In genomic region chr11:104610597-104610996, GRCh38 we compare ENCODE assay signal across 37 cellular contexts.
"Had no signal": no experiment of that assay in that cellular context is flagged by ENCODE, and none has a peak within 500 bp of the region (broad histone marks: within the 10 kb centered on the region; RNA-seq: fewer than 3 reads in every experiment).

No MANE protein-coding gene starts in this region.

- H3K27me3 ChIP-seq: ascending aorta, breast epithelium had no signal

- FAIRE-seq: colon, TTC549 had no signal

- ATAC-seq: activated CD8-positive, alpha-beta memory T cell treated with anti-CD3 and anti-CD28 coated beads, Interleukin-2, amount 10 ng/mL, durations not matched to agents 7 days and 5 days; activated CD8-positive, alpha-beta T cell treated with anti-CD3 and anti-CD28 coated beads, Interleukin-2, amount 10 ng/mL, durations not matched to agents 7 days and 5 days; activated naive CD8-positive, alpha-beta T cell treated with anti-CD3 and anti-CD28 coated beads, Interleukin-2, amount 50 U/mL, for 24 hours; activated T-cell treated with anti-CD3 and anti-CD28 coated beads, Interleukin-2, amount 50 U/mL, for 72 hours had no signal

- H3K27ac Mint-ChIP-seq: activated B cell treated with CpG ODN at 0.5 μM for 24 hours; activated CD4-positive, alpha-beta memory T cell treated with anti-CD3 and anti-CD28 coated beads, Interleukin-2, amount 10 ng/mL, durations not matched to agents 7 days and 5 days; activated CD4-positive, alpha-beta T cell treated with anti-CD3 and anti-CD28 coated beads, Interleukin-2, amount 10 ng/mL, durations not matched to agents 24 days and 14 days; activated CD8-positive, alpha-beta memory T cell treated with anti-CD3 and anti-CD28 coated beads, Interleukin-2, amount 10 ng/mL, durations not matched to agents 7 days and 5 days; activated CD8-positive, alpha-beta T cell treated with anti-CD3 and anti-CD28 coated beads, Interleukin-2, amount 10 ng/mL, durations not matched to agents 7 days and 5 days; activated naive CD4-positive, alpha-beta T cell treated with anti-CD3 and anti-CD28 coated beads, Interleukin-2, amount 10 ng/mL, durations not matched to agents 7 days and 5 days; activated naive CD4-positive, alpha-beta T cell treated with anti-CD3 and anti-CD28 coated beads, Interleukin-2, amount 50 U/mL, for 24 hours; activated naive CD8-positive, alpha-beta T cell; activated naive CD8-positive, alpha-beta T cell treated with anti-CD3 and anti-CD28 coated beads, Interleukin-2, amount 10 ng/mL, durations not matched to agents 7 days and 5 days; activated naive CD8-positive, alpha-beta T cell treated with anti-CD3 and anti-CD28 coated beads, Interleukin-2, amount 50 U/mL, for 24 hours; activated T-cell treated with anti-CD3 and anti-CD28 coated beads, Interleukin-2, amount 50 U/mL, for 72 hours; activated T-helper 1 cell treated with anti-CD3 and anti-CD28 coated beads, Interleukin-12 subunit alpha, Interleukin-12 subunit beta, Interleukin-2, Interleukin-4 antibody, amounts not matched to agents 30 ng/mL and 10 ng/mL and 1 ng/mL, durations not matched to agents 14 hours and 24 hours and 36 hours; activated T-helper 2 cell treated with anti-CD3 and anti-CD28 coated beads, Interferon-gamma antibody, Interleukin-2, Interleukin-4, amounts not matched to agents 10 μg/mL and 5 μg/mL and 100 μg/mL, durations not matched to agents 14 hours and 24 hours and 36 hours; T-helper 1 cell treated with Interleukin-12 subunit alpha and Interleukin-12 subunit beta and Interleukin-4 antibody, amounts not matched to agents 30 μg/mL and 1 μg/mL, for 36 hours; T-helper 2 cell treated with Interferon-gamma antibody and Interleukin-4, amounts not matched to agents 5 μg/mL and 100 μg/mL, for 36 hours had no signal

- H3K9me3 Mint-ChIP-seq: activated B cell treated with CpG ODN at 0.5 μM for 24 hours; activated naive CD4-positive, alpha-beta T cell treated with anti-CD3 and anti-CD28 coated beads, Interleukin-2, amount 10 ng/mL, durations not matched to agents 7 days and 5 days; activated naive CD4-positive, alpha-beta T cell treated with anti-CD3 and anti-CD28 coated beads, Interleukin-2, amount 50 U/mL, for 24 hours; activated naive CD8-positive, alpha-beta T cell treated with anti-CD3 and anti-CD28 coated beads, Interleukin-2, amount 10 ng/mL, durations not matched to agents 7 days and 5 days; activated naive CD8-positive, alpha-beta T cell treated with anti-CD3 and anti-CD28 coated beads, Interleukin-2, amount 50 U/mL, for 24 hours; activated T-cell treated with anti-CD3 and anti-CD28 coated beads, Interleukin-2, amount 50 U/mL, for 4 hours; activated T-cell treated with anti-CD3 and anti-CD28 coated beads, Interleukin-2, amount 50 U/mL, for 72 hours; T-helper 2 cell treated with Interferon-gamma antibody and Interleukin-4, amounts not matched to agents 5 μg/mL and 100 μg/mL, for 36 hours had no signal

- H3K27me3 Mint-ChIP-seq: activated B cell treated with CpG ODN at 0.5 μM for 24 hours; activated CD4-positive, alpha-beta memory T cell treated with anti-CD3 and anti-CD28 coated beads, Interleukin-2, amount 10 ng/mL, durations not matched to agents 7 days and 5 days; activated CD8-positive, alpha-beta memory T cell treated with anti-CD3 and anti-CD28 coated beads, Interleukin-2, amount 10 ng/mL, durations not matched to agents 7 days and 5 days; activated naive CD4-positive, alpha-beta T cell treated with anti-CD3 and anti-CD28 coated beads, Interleukin-2, amount 50 U/mL, for 24 hours; activated naive CD8-positive, alpha-beta T cell; activated naive CD8-positive, alpha-beta T cell treated with anti-CD3 and anti-CD28 coated beads, Interleukin-2, amount 10 ng/mL, durations not matched to agents 7 days and 5 days; activated naive CD8-positive, alpha-beta T cell treated with anti-CD3 and anti-CD28 coated beads, Interleukin-2, amount 50 U/mL, for 24 hours; brain had no signal

- H3K36me3 ChIP-seq: ascending aorta, breast epithelium had no signal

- H3K9me3 ChIP-seq: ascending aorta, breast epithelium had no signal

- H3K4me1 ChIP-seq: breast epithelium had no signal

- H3K4me3 ChIP-seq: ascending aorta, breast epithelium had no signal

- H3K4me1 Mint-ChIP-seq: activated B cell treated with CpG ODN at 0.5 μM for 24 hours had no signal

- DNase-seq: activated B cell treated with CpG ODN at 0.5 μM for 24 hours; activated CD4-positive, alpha-beta memory T cell treated with anti-CD3 and anti-CD28 coated beads, Interleukin-2, amount 10 ng/mL, durations not matched to agents 7 days and 5 days; activated CD4-positive, alpha-beta T cell treated with anti-CD3 and anti-CD28 coated beads for 4 hours; activated CD4-positive, alpha-beta T cell treated with anti-CD3 and anti-CD28 coated beads, Interleukin-2, amount 10 ng/mL, durations not matched to agents 24 days and 14 days; activated CD4-positive, alpha-beta T cell treated with anti-CD3 and anti-CD28 coated beads, Interleukin-2, amount 50 U/mL, for 1 hour; activated CD4-positive, alpha-beta T cell treated with anti-CD3 and anti-CD28 coated beads, Interleukin-2, amount 50 U/mL, for 4 hours; activated CD4-positive, CD25-positive, alpha-beta regulatory T cell treated with anti-CD3 and anti-CD28 coated beads, Interleukin-2, amount 50 U/mL, for 72 hours; activated CD8-positive, alpha-beta memory T cell treated with anti-CD3 and anti-CD28 coated beads for 24 hours; activated CD8-positive, alpha-beta memory T cell treated with anti-CD3 and anti-CD28 coated beads, Interleukin-2, amount 10 ng/mL, durations not matched to agents 7 days and 5 days; activated CD8-positive, alpha-beta T cell treated with anti-CD3 and anti-CD28 coated beads, Interleukin-2, amount 10 ng/mL, durations not matched to agents 7 days and 5 days; activated effector memory CD4-positive, alpha-beta T cell treated with Interleukin-2 at 50 U/mL for 16 hours; activated gamma-delta T cell; activated naive CD4-positive, alpha-beta T cell treated with anti-CD3 and anti-CD28 coated beads, Interleukin-2, amount 10 ng/mL, durations not matched to agents 7 days and 5 days; activated naive CD4-positive, alpha-beta T cell treated with Interleukin-2 at 50 U/mL for 16 hours; activated naive CD8-positive, alpha-beta T cell treated with anti-CD3 and anti-CD28 coated beads, Interleukin-2, amount 10 ng/mL, durations not matched to agents 7 days and 5 days; activated naive CD8-positive, alpha-beta T cell treated with anti-CD3 and anti-CD28 coated beads, Interleukin-2, amount 50 U/mL, for 24 hours; activated T-cell treated with anti-CD3 and anti-CD28 coated beads for 4 hours; activated T-cell treated with anti-CD3 and anti-CD28 coated beads, Interleukin-2, amount 50 U/mL, for 1 hour; activated T-cell treated with anti-CD3 and anti-CD28 coated beads, Interleukin-2, amount 50 U/mL, for 4 hours; activated T-cell treated with anti-CD3 and anti-CD28 coated beads, Interleukin-2, amount 50 U/mL, for 72 hours; amygdala; anterior cingulate cortex; central memory CD4-positive, alpha-beta T cell; T-helper 1 cell; T-helper 2 cell; T-helper 9 cell had no signal

- H3K36me3 Mint-ChIP-seq: activated naive CD4-positive, alpha-beta T cell treated with anti-CD3 and anti-CD28 coated beads, Interleukin-2, amount 10 ng/mL, durations not matched to agents 7 days and 5 days; activated naive CD4-positive, alpha-beta T cell treated with anti-CD3 and anti-CD28 coated beads, Interleukin-2, amount 50 U/mL, for 24 hours; activated naive CD8-positive, alpha-beta T cell; brain had no signal

- H3K4me3 Mint-ChIP-seq: activated B cell treated with CpG ODN at 0.5 μM for 24 hours; activated CD4-positive, alpha-beta memory T cell treated with anti-CD3 and anti-CD28 coated beads, Interleukin-2, amount 10 ng/mL, durations not matched to agents 7 days and 5 days; activated CD4-positive, alpha-beta T cell treated with anti-CD3 and anti-CD28 coated beads, Interleukin-2, amount 10 ng/mL, durations not matched to agents 24 days and 14 days; activated CD8-positive, alpha-beta memory T cell treated with anti-CD3 and anti-CD28 coated beads, Interleukin-2, amount 10 ng/mL, durations not matched to agents 7 days and 5 days; activated CD8-positive, alpha-beta T cell treated with anti-CD3 and anti-CD28 coated beads, Interleukin-2, amount 10 ng/mL, durations not matched to agents 7 days and 5 days; activated naive CD4-positive, alpha-beta T cell treated with anti-CD3 and anti-CD28 coated beads, Interleukin-2, amount 10 ng/mL, durations not matched to agents 7 days and 5 days; activated naive CD4-positive, alpha-beta T cell treated with anti-CD3 and anti-CD28 coated beads, Interleukin-2, amount 50 U/mL, for 24 hours; activated naive CD8-positive, alpha-beta T cell; activated naive CD8-positive, alpha-beta T cell treated with anti-CD3 and anti-CD28 coated beads, Interleukin-2, amount 10 ng/mL, durations not matched to agents 7 days and 5 days; activated naive CD8-positive, alpha-beta T cell treated with anti-CD3 and anti-CD28 coated beads, Interleukin-2, amount 50 U/mL, for 24 hours; activated T-cell treated with anti-CD3 and anti-CD28 coated beads, Interleukin-2, amount 50 U/mL, for 4 hours; activated T-cell treated with anti-CD3 and anti-CD28 coated beads, Interleukin-2, amount 50 U/mL, for 72 hours; activated T-helper 1 cell treated with anti-CD3 and anti-CD28 coated beads, Interleukin-12 subunit alpha, Interleukin-12 subunit beta, Interleukin-2, Interleukin-4 antibody, amounts not matched to agents 30 ng/mL and 10 ng/mL and 1 ng/mL, durations not matched to agents 14 hours and 24 hours and 36 hours; T-helper 1 cell treated with Interleukin-12 subunit alpha and Interleukin-12 subunit beta and Interleukin-4 antibody, amounts not matched to agents 30 μg/mL and 1 μg/mL, for 36 hours; T-helper 2 cell treated with Interferon-gamma antibody and Interleukin-4, amounts not matched to agents 5 μg/mL and 100 μg/mL, for 36 hours had no signal
